ENCODE assay signal across 8 cellular contexts in genomic region chr14:23186913-23187654, GRCh38. TPM values are rescaled to one million over a fixed set of nuclear protein-coding genes. Genes with fewer than 3 reads are reported as not detected.
DNase-seq lines count a peak whose midpoint lies in the region; ATAC-seq and TF ChIP-seq lines count a peak whose summit lies in the region.

No MANE protein-coding gene starts in this region.

- peaks cover 17% of the 10 kb centered on the region for H3K4me1 ChIP-seq in adipocyte (ENCODE audit: control insufficient read depth, insufficient read depth, low read length)
- peaks cover 0 to 6% of the 10 kb centered on the region in 2 donors for H3K4me1 ChIP-seq in right atrium auricular region
- H3K4me1 ChIP-seq in smooth muscle cell (ENCODE audit: low read depth), result no peaks in the 10 kb centered on the region

- H3K4me2 ChIP-seq in smooth muscle cell, result no peak overlapping the region

- WGBS in smooth muscle cell (ENCODE audit: low lambda C conversion rate), result 60% methylated on average over 12 of the region's 12 CpGs

- ATAC-seq in HG02623 (IDR thresholded peaks at IDR 0.05; ENCODE audit: unreplicated experiment) (no peak), HG03025 (IDR thresholded peaks at IDR 0.05; ENCODE audit: low FRiP score, unreplicated experiment) (no peak)

- H4K20me1 ChIP-seq in smooth muscle cell (ENCODE audit: low read depth), result no peaks in the 10 kb centered on the region

- H3K36me3 ChIP-seq in adipocyte (ENCODE audit: control insufficient read depth, insufficient read depth, low read length, severe bottlenecking) (no peaks in the 10 kb centered on the region), right atrium auricular region (no peaks in the 10 kb centered on the region), smooth muscle cell (ENCODE audit: low read depth) (no peaks in the 10 kb centered on the region)

- H3K9me3 ChIP-seq in adipocyte (ENCODE audit: control insufficient read depth, low read length), result no peaks in the 10 kb centered on the region
- no peaks in the 10 kb centered on the region for H3K9me3 ChIP-seq in right atrium auricular region
- H3K9me3 ChIP-seq in smooth muscle cell (replicated peaks; ENCODE audit: low read depth), result no peaks in the 10 kb centered on the region

- DNase-seq in Ammon's horn (ENCODE audit: low spot score), result peak; percentile 83
- peak; percentile 45 for DNase-seq in NCI-H2227 treated with DMSO at 0.1 percent for 48 hours (lab: John Stamatoyannopoulos, UW)
- DNase-seq in adipocyte (ENCODE audit: low read depth), result peak; percentile 88
- DNase-seq in right atrium auricular region (ENCODE audit: low spot score), result no peak
- DNase-seq in smooth muscle cell (lab: John Stamatoyannopoulos, UW; ENCODE audit: unreplicated experiment), result no peak

- TF ChIP-seq CTCF in GM12874 (IDR thresholded peaks at IDR 0.05; ENCODE audit: insufficient read depth, low read depth, low read length), result peak; percentile 62; the same call in 1 of the 2 replicates
- peak; percentile 61 to 83 for TF ChIP-seq CTCF in right atrium auricular region (IDR thresholded peaks at IDR 0.05)
- peak; percentile 79 for TF ChIP-seq CTCF in smooth muscle cell (IDR thresholded peaks at IDR 0.05; ENCODE audit: borderline replicate concordance, insufficient read depth, poor library complexity, severe bottlenecking)

- H3K4me3 ChIP-seq in adipocyte (ENCODE audit: low read length) (no peak overlapping the region), right atrium auricular region (no peak overlapping the region), smooth muscle cell (no peak overlapping the region)

- no peak overlapping the region for H3K9ac ChIP-seq in adipocyte (ENCODE audit: low read length)
- H3K9ac ChIP-seq in smooth muscle cell (ENCODE audit: low read depth), result no peak overlapping the region

- no peaks in the 10 kb centered on the region for H3K79me2 ChIP-seq in smooth muscle cell (ENCODE audit: low read depth)

- no peak overlapping the region for H3K27ac ChIP-seq in right atrium auricular region
- H3K27ac ChIP-seq in smooth muscle cell (ENCODE audit: low read depth), result no peak overlapping the region

- H3F3A ChIP-seq in smooth muscle cell (ENCODE audit: low read depth), result no peaks in the 10 kb centered on the region

- H2AFZ ChIP-seq in smooth muscle cell (ENCODE audit: low read depth), result no peak overlapping the region

- H3K27me3 ChIP-seq in adipocyte (replicated peaks; ENCODE audit: control insufficient read depth, insufficient read depth, low read length), result peaks cover 8% of the 10 kb centered on the region
- H3K27me3 ChIP-seq in right atrium auricular region, result no peaks in the 10 kb centered on the region
- H3K27me3 ChIP-seq in smooth muscle cell (ENCODE audit: low read depth), result no peaks in the 10 kb centered on the region

RNA-seq across cellular contexts. Expression of gene SLC7A8, which starts 3.6 kb away (rescaled TPM):
- 10 to 100 TPM; 11.9 to 23.7 TPM for total RNA-seq in right atrium auricular region
- 16.4 and 18.9 TPM in 2 replicates for total RNA-seq in smooth muscle cell
- polyA plus RNA-seq in smooth muscle cell, result 26.0 and 29.1 TPM in 2 replicates

RNA-seq across cellular contexts. Expression of gene RNF212B, which starts 50.7 kb away (rescaled TPM):
- total RNA-seq in right atrium auricular region (not detected), smooth muscle cell (not detected in 2 replicates)
- not detected in 2 replicates for polyA plus RNA-seq in smooth muscle cell

Comparison
In these comparisons a context has a peak if more than half of its experiments do, and no peak if none do; other contexts are left out.
1. DNase-seq: peak in Ammon's horn (single experiment), NCI-H2227 treated with DMSO at 0.1 percent for 48 hours (single experiment) and adipocyte (single experiment); none in right atrium auricular region (single experiment) and smooth muscle cell (single experiment).
2. Peak in every context shown above with its lines, with median percentiles within 50 percentile points of each other: CTCF ChIP-seq.